ENCODE assay signal across 1 cellular context in the genomic region with DNA sequence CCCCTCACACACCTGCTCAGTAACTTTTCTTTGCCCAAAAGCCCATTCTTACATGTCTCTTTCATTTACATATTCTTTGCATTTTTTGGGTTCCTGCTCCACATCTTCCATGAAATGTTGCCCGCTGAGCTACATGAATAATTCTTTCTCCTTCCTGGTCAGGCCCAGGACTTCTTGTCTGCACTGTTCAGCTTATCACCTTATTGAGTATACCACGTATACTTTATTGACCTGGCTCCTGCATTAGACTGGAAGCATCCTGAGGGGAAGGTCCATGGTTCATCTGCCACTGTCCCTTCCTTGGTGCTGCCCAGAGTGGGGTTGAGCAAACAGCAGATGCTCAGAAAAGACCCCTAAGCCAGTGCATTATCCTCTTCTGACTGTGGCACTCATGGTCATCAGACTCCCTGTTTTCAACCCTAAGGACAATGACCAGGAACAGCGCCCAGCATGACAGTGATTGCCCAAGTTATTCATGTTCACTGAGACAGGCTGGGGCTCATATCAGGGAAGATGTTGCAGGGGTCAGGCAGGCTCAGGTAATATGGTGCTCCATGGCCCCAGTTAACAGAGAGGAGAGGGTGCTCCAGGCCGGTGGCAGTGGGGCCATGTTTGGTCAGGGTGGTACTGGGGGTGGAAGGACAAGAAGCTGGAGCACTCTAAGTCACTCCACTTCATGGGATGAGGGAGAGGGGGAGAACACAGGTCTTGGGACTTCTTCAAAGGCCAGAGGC.
A peak's percentile ranks its signal among the peaks of the same experiment; 100 is the strongest.
TF ChIP-seq lines count a peak whose summit lies in the region.

No MANE protein-coding gene starts in this region.

TF ChIP-seq in HepG2, 621 proteins besides CTCF, POLR2A, EP300 and RAD21 (continued from another document and continues in another):
- TF ChIP-seq, protein P1, sequence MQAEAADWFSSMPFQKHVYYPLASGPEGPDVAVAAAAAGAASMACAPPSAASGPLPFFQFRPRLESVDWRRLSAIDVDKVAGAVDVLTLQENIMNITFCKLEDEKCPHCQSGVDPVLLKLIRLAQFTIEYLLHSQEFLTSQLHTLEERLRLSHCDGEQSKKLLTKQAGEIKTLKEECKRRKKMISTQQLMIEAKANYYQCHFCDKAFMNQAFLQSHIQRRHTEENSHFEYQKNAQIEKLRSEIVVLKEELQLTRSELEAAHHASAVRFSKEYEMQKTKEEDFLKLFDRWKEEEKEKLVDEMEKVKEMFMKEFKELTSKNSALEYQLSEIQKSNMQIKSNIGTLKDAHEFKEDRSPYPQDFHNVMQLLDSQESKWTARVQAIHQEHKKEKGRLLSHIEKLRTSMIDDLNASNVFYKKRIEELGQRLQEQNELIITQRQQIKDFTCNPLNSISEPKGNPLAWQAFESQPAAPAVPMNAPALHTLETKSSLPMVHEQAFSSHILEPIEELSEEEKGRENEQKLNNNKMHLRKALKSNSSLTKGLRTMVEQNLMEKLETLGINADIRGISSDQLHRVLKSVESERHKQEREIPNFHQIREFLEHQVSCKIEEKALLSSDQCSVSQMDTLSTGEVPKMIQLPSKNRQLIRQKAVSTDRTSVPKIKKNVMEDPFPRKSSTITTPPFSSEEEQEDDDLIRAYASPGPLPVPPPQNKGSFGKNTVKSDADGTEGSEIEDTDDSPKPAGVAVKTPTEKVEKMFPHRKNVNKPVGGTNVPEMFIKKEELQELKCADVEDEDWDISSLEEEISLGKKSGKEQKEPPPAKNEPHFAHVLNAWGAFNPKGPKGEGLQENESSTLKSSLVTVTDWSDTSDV (CRISPR knock-in tag; IDR thresholded peaks at IDR 0.05), result no peak
- TF ChIP-seq IKZF4 (CRISPR knock-in tag; IDR thresholded peaks at IDR 0.05; ENCODE audit: borderline replicate concordance, low read depth, not compliant biosample characterization) (peak; percentile 28), ZNF614 (CRISPR knock-in tag; IDR thresholded peaks at IDR 0.05; ENCODE audit: borderline replicate concordance) (no peak), CHD2 (IDR thresholded peaks at IDR 0.05; ENCODE audit: low read depth, low read length) (0 out of 2 replicates have a peak, but pooled peaks have one; percentile 2), ZBTB20 (CRISPR knock-in tag; IDR thresholded peaks at IDR 0.05; ENCODE audit: borderline replicate concordance, low read depth) (0 out of 2 replicates have a peak, but pooled peaks have one; percentile 27), NCOA2 (CRISPR knock-in tag; IDR thresholded peaks at IDR 0.05) (no peak), RFXAP (CRISPR knock-in tag; IDR thresholded peaks at IDR 0.05; ENCODE audit: borderline replicate concordance) (0 out of 2 replicates have a peak, but pooled peaks have one; percentile 43), MTA1 (CRISPR knock-in tag; IDR thresholded peaks at IDR 0.05; ENCODE audit: borderline replicate concordance) (no peak), MTF1 (CRISPR knock-in tag; IDR thresholded peaks at IDR 0.05) (no peak), ZNF260 (CRISPR knock-in tag; IDR thresholded peaks at IDR 0.05; ENCODE audit: borderline replicate concordance, low read depth) (no peak; the same call in 1 of the 2 replicates), ZZZ3 (CRISPR knock-in tag; IDR thresholded peaks at IDR 0.05; ENCODE audit: borderline replicate concordance) (no peak), ATF1 (CRISPR knock-in tag; IDR thresholded peaks at IDR 0.05) (no peak), ZNF569 (CRISPR knock-in tag; IDR thresholded peaks at IDR 0.05; ENCODE audit: borderline replicate concordance) (no peak), MIXL1 (CRISPR knock-in tag; IDR thresholded peaks at IDR 0.05) (no peak), PAX8 (CRISPR knock-in tag; IDR thresholded peaks at IDR 0.05; ENCODE audit: borderline replicate concordance) (no peak), SMAD9 (CRISPR knock-in tag; IDR thresholded peaks at IDR 0.05) (0 out of 2 replicates have a peak, but pooled peaks have one; percentile 76), NBN (conservative IDR thresholded peaks at IDR 0.05) (no peak), CHCHD3 (CRISPR knock-in tag; IDR thresholded peaks at IDR 0.05) (no peak), ZNF10 (CRISPR knock-in tag; IDR thresholded peaks at IDR 0.05; ENCODE audit: borderline replicate concordance, low read depth) (no peak), ZNF720 (CRISPR knock-in tag; IDR thresholded peaks at IDR 0.05) (no peak), RARA (CRISPR knock-in tag; IDR thresholded peaks at IDR 0.05) (no peak), KLF13 (CRISPR knock-in tag; IDR thresholded peaks at IDR 0.05) (no peak), TMF1 (CRISPR knock-in tag; IDR thresholded peaks at IDR 0.05; ENCODE audit: low read depth) (no peak), ZNF644 (CRISPR knock-in tag; IDR thresholded peaks at IDR 0.05; ENCODE audit: low read depth) (no peak), ZNF501 (CRISPR knock-in tag; IDR thresholded peaks at IDR 0.05) (peak; percentile 84), BRCA1 (CRISPR knock-in tag; IDR thresholded peaks at IDR 0.05) (no peak), MED1 (CRISPR knock-in tag; IDR thresholded peaks at IDR 0.05) (no peak), GZF1 (CRISPR knock-in tag; IDR thresholded peaks at IDR 0.05) (0 out of 2 replicates have a peak, but pooled peaks have one; percentile 10), ZNF530 (CRISPR knock-in tag; IDR thresholded peaks at IDR 0.05; ENCODE audit: low read depth) (no peak)
- TF ChIP-seq, protein P2, sequence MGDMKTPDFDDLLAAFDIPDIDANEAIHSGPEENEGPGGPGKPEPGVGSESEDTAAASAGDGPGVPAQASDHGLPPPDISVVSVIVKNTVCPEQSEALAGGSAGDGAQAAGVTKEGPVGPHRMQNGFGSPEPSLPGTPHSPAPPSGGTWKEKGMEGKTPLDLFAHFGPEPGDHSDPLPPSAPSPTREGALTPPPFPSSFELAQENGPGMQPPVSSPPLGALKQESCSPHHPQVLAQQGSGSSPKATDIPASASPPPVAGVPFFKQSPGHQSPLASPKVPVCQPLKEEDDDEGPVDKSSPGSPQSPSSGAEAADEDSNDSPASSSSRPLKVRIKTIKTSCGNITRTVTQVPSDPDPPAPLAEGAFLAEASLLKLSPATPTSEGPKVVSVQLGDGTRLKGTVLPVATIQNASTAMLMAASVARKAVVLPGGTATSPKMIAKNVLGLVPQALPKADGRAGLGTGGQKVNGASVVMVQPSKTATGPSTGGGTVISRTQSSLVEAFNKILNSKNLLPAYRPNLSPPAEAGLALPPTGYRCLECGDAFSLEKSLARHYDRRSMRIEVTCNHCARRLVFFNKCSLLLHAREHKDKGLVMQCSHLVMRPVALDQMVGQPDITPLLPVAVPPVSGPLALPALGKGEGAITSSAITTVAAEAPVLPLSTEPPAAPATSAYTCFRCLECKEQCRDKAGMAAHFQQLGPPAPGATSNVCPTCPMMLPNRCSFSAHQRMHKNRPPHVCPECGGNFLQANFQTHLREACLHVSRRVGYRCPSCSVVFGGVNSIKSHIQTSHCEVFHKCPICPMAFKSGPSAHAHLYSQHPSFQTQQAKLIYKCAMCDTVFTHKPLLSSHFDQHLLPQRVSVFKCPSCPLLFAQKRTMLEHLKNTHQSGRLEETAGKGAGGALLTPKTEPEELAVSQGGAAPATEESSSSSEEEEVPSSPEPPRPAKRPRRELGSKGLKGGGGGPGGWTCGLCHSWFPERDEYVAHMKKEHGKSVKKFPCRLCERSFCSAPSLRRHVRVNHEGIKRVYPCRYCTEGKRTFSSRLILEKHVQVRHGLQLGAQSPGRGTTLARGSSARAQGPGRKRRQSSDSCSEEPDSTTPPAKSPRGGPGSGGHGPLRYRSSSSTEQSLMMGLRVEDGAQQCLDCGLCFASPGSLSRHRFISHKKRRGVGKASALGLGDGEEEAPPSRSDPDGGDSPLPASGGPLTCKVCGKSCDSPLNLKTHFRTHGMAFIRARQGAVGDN (CRISPR knock-in tag; IDR thresholded peaks at IDR 0.05), result peak; percentile 53; the same call in 1 of the 2 replicates
- TF ChIP-seq, protein P3, sequence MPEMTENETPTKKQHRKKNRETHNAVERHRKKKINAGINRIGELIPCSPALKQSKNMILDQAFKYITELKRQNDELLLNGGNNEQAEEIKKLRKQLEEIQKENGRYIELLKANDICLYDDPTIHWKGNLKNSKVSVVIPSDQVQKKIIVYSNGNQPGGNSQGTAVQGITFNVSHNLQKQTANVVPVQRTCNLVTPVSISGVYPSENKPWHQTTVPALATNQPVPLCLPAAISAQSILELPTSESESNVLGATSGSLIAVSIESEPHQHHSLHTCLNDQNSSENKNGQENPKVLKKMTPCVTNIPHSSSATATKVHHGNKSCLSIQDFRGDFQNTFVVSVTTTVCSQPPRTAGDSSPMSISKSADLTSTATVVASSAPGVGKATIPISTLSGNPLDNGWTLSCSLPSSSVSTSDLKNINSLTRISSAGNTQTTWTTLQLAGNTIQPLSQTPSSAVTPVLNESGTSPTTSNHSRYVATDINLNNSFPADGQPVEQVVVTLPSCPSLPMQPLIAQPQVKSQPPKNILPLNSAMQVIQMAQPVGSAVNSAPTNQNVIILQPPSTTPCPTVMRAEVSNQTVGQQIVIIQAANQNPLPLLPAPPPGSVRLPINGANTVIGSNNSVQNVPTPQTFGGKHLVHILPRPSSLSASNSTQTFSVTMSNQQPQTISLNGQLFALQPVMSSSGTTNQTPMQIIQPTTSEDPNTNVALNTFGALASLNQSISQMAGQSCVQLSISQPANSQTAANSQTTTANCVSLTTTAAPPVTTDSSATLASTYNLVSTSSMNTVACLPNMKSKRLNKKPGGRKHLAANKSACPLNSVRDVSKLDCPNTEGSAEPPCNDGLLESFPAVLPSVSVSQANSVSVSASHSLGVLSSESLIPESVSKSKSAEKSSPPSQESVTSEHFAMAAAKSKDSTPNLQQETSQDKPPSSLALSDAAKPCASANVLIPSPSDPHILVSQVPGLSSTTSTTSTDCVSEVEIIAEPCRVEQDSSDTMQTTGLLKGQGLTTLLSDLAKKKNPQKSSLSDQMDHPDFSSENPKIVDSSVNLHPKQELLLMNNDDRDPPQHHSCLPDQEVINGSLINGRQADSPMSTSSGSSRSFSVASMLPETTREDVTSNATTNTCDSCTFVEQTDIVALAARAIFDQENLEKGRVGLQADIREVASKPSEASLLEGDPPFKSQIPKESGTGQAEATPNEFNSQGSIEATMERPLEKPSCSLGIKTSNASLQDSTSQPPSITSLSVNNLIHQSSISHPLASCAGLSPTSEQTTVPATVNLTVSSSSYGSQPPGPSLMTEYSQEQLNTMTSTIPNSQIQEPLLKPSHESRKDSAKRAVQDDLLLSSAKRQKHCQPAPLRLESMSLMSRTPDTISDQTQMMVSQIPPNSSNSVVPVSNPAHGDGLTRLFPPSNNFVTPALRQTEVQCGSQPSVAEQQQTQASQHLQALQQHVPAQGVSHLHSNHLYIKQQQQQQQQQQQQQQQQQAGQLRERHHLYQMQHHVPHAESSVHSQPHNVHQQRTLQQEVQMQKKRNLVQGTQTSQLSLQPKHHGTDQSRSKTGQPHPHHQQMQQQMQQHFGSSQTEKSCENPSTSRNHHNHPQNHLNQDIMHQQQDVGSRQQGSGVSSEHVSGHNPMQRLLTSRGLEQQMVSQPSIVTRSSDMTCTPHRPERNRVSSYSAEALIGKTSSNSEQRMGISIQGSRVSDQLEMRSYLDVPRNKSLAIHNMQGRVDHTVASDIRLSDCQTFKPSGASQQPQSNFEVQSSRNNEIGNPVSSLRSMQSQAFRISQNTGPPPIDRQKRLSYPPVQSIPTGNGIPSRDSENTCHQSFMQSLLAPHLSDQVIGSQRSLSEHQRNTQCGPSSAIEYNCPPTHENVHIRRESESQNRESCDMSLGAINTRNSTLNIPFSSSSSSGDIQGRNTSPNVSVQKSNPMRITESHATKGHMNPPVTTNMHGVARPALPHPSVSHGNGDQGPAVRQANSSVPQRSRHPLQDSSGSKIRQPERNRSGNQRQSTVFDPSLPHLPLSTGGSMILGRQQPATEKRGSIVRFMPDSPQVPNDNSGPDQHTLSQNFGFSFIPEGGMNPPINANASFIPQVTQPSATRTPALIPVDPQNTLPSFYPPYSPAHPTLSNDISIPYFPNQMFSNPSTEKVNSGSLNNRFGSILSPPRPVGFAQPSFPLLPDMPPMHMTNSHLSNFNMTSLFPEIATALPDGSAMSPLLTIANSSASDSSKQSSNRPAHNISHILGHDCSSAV (CRISPR knock-in tag; IDR thresholded peaks at IDR 0.05; ENCODE audit: borderline replicate concordance), result no peak
- TF ChIP-seq, protein P4, sequence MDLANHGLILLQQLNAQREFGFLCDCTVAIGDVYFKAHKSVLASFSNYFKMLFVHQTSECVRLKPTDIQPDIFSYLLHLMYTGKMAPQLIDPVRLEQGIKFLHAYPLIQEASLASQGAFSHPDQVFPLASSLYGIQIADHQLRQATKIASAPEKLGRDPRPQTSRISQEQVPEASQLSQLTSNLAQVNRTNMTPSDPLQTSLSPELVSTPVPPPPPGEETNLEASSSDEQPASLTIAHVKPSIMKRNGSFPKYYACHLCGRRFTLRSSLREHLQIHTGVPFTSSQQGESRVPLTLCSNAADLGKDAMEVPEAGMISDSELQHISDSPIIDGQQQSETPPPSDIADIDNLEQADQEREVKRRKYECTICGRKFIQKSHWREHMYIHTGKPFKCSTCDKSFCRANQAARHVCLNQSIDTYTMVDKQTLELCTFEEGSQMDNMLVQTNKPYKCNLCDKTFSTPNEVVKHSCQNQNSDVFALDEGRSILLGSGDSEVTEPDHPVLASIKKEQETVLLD (CRISPR knock-in tag; IDR thresholded peaks at IDR 0.05; ENCODE audit: low read depth), result no peak
- TF ChIP-seq, protein P5, sequence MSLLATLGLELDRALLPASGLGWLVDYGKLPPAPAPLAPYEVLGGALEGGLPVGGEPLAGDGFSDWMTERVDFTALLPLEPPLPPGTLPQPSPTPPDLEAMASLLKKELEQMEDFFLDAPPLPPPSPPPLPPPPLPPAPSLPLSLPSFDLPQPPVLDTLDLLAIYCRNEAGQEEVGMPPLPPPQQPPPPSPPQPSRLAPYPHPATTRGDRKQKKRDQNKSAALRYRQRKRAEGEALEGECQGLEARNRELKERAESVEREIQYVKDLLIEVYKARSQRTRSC (CRISPR knock-in tag; IDR thresholded peaks at IDR 0.05; ENCODE audit: low read depth), result no peak
- TF ChIP-seq, protein P6, sequence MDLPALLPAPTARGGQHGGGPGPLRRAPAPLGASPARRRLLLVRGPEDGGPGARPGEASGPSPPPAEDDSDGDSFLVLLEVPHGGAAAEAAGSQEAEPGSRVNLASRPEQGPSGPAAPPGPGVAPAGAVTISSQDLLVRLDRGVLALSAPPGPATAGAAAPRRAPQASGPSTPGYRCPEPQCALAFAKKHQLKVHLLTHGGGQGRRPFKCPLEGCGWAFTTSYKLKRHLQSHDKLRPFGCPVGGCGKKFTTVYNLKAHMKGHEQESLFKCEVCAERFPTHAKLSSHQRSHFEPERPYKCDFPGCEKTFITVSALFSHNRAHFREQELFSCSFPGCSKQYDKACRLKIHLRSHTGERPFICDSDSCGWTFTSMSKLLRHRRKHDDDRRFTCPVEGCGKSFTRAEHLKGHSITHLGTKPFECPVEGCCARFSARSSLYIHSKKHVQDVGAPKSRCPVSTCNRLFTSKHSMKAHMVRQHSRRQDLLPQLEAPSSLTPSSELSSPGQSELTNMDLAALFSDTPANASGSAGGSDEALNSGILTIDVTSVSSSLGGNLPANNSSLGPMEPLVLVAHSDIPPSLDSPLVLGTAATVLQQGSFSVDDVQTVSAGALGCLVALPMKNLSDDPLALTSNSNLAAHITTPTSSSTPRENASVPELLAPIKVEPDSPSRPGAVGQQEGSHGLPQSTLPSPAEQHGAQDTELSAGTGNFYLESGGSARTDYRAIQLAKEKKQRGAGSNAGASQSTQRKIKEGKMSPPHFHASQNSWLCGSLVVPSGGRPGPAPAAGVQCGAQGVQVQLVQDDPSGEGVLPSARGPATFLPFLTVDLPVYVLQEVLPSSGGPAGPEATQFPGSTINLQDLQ (CRISPR knock-in tag; IDR thresholded peaks at IDR 0.05), result peak; percentile 19; the same call in 1 of the 2 replicates
- TF ChIP-seq, protein P7, sequence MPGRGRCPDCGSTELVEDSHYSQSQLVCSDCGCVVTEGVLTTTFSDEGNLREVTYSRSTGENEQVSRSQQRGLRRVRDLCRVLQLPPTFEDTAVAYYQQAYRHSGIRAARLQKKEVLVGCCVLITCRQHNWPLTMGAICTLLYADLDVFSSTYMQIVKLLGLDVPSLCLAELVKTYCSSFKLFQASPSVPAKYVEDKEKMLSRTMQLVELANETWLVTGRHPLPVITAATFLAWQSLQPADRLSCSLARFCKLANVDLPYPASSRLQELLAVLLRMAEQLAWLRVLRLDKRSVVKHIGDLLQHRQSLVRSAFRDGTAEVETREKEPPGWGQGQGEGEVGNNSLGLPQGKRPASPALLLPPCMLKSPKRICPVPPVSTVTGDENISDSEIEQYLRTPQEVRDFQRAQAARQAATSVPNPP (CRISPR knock-in tag; IDR thresholded peaks at IDR 0.05), result peak; percentile 40; the same call in 1 of the 2 replicates
